Comparison of ENCODE assay signal across 28 cellular contexts in genomic region chr1:244181867-244182266, GRCh38.
"Had no signal": no experiment of that assay in that cellular context is flagged by ENCODE, and none has a peak within 500 bp of the region (broad histone marks: within the 10 kb centered on the region; RNA-seq: fewer than 3 reads in every experiment).

No MANE protein-coding gene starts in this region.

- ATAC-seq: left lung; lower lobe of right lung; naive thymus-derived CD8-positive, alpha-beta T cell; right cardiac atrium; sciatic nerve had no signal

- H3K27me3 ChIP-seq: hepatocyte, left lung, neutrophil, ovary, suprapubic skin, tibial artery, uterus had no signal

- H3K27ac Mint-ChIP-seq: progenitor cell of endocrine pancreas; stimulated activated naive CD8-positive, alpha-beta T cell treated with anti-CD3 and anti-CD28 coated beads, Interleukin-15, Interleukin-2, amounts not matched to agents 100 ng/mL and 50 ng/mL, for 24 hours had no signal

- H3K36me3 Mint-ChIP-seq: naive thymus-derived CD8-positive, alpha-beta T cell had no signal

- H3K9me3 ChIP-seq: left lung, lower lobe of right lung, neutrophil, ovary, suprapubic skin, thoracic aorta, tibial artery, uterus had no signal

- H3K27ac ChIP-seq: hepatocyte, left lung, lower lobe of right lung, neutrophil, ovary, skin epidermis, suprapubic skin, thoracic aorta, tibial artery, uterus had no signal

- H2AFZ ChIP-seq: hepatocyte had no signal

- DNase-seq: islet precursor cell; left cardiac atrium; lower lobe of right lung; mammary epithelial cell; mesenchymal stem cell; naive thymus-derived CD8-positive, alpha-beta T cell; occipital lobe; ovary; right cardiac atrium; stimulated activated CD4-positive, alpha-beta T cell treated with anti-CD3 and anti-CD28 coated beads, Interleukin-12 subunit alpha, Interleukin-12 subunit beta, amount 100 ng/mL, for 4 hours; stimulated activated CD4-positive, alpha-beta T cell treated with anti-CD3 and anti-CD28 coated beads, Interleukin-15, amount 100 ng/mL, for 24 hours; stimulated activated CD4-positive, alpha-beta T cell treated with anti-CD3 and anti-CD28 coated beads, Interleukin-2, amount 100 ng/mL, for 24 hours; stimulated activated CD4-positive, alpha-beta T cell treated with anti-CD3 and anti-CD28 coated beads, Interleukin-4, amount 100 ng/mL, for 1 hour; stimulated activated naive CD4-positive, alpha-beta T cell; tibial artery; trophoblast cell; uterus had no signal

- H3K4me1 Mint-ChIP-seq: naive thymus-derived CD8-positive, alpha-beta T cell had no signal

- H3K9me3 Mint-ChIP-seq: naive thymus-derived CD8-positive, alpha-beta T cell; nephron; neural crest cell; stimulated activated naive CD8-positive, alpha-beta T cell treated with anti-CD3 and anti-CD28 coated beads, Interleukin-15, Interleukin-2, amounts not matched to agents 100 ng/mL and 50 ng/mL, for 24 hours had no signal

- H3K4me1 ChIP-seq: left lung, lower lobe of right lung, suprapubic skin, tibial artery, uterus had no signal

- H3K36me3 ChIP-seq: left lung, lower lobe of right lung, neutrophil, ovary, suprapubic skin, thoracic aorta, tibial artery, uterus had no signal

- H3K4me3 Mint-ChIP-seq: naive thymus-derived CD8-positive, alpha-beta T cell; nephron; neural crest cell; stimulated activated naive CD8-positive, alpha-beta T cell treated with anti-CD3 and anti-CD28 coated beads, Interleukin-15, Interleukin-2, amounts not matched to agents 100 ng/mL and 50 ng/mL, for 24 hours had no signal

- H3K4me2 ChIP-seq: hepatocyte had no signal

- H3K4me3 ChIP-seq: hepatocyte, left lung, lower lobe of right lung, ovary, skin epidermis, suprapubic skin, thoracic aorta, tibial artery, uterus had no signal
